ENCODE assay signal across 19 cellular contexts in genomic region chr15:44667039-44667360, GRCh38. TPM values are rescaled to one million over a fixed set of nuclear protein-coding genes. Genes with fewer than 3 reads are reported as not detected.
DNase-seq lines count a peak whose midpoint lies in the region; ATAC-seq, FAIRE-seq and TF ChIP-seq lines count a peak whose summit lies in the region.
"Had no signal": no experiment of that assay in that cellular context is flagged by ENCODE, and none has a peak within 500 bp of the region (broad histone marks: within the 10 kb centered on the region; RNA-seq: fewer than 3 reads in every experiment).

No MANE protein-coding gene starts in this region.

- POLR2A ChIA-PET in HepG2 (lab: Yijun Ruan, JAX) = interaction anchor here (1.0 to 1.1 kb wide), 2 partner anchors 60 to 62 kb away, joined by 3 read pairs; no protein-coding TSS in a partner anchor
- POLR2A ChIA-PET in T-cell (lab: Charles Lee) = interaction anchor here (0.6 to 7.4 kb wide), 9 partner anchors 11 to 85 kb away, joined by 3 to 139 read pairs (median 5); partner anchors contain the start of genes B2M (in 2 of the 2) and PATL2 (in 2 of the 2)

- peaks cover 7% of the 10 kb centered on the region for H3K79me2 ChIP-seq in HepG2 (ENCODE audit: insufficient read depth, low read length)

- CTCF ChIA-PET in HepG2 (lab: Yijun Ruan, JAX; ENCODE audit: low intra/inter-chr PET ratio, low total read pairs) = no interaction called here
- CTCF ChIA-PET in T-cell (lab: Charles Lee) = interaction anchor here (0.7 to 6.9 kb wide), 10 partner anchors 10 to 83 kb away, joined by 3 to 160 read pairs (median 6); partner anchors contain the start of genes B2M (in 1 of the 2), PATL2 (in 1 of the 2) and TRIM69 (in 1 of the 2)

- peak overlapping the region; percentile 12 for H2AFZ ChIP-seq in HepG2 (ENCODE audit: low read length)

- H3K4me3 Mint-ChIP-seq in T-cell (peak overlapping the region; percentile 60 to 95 (median 71)), immature natural killer cell (peak overlapping the region; percentile 46 to 86 (median 67))

- no peaks in the 10 kb centered on the region for H3K36me3 Mint-ChIP-seq in T-cell
- H3K36me3 Mint-ChIP-seq in immature natural killer cell = peaks cover 11 to 18% (median 12%) of the 10 kb centered on the region in 3 donors

- H3K27me3 Mint-ChIP-seq in T-cell (no peaks in the 10 kb centered on the region), immature natural killer cell (ENCODE audit: low read depth in 3 of 3) (peaks cover 4 to 15% (median 7%) of the 10 kb centered on the region in 3 donors)

- H3K4me1 Mint-ChIP-seq in T-cell (peaks cover 79 to 83% (median 82%) of the 10 kb centered on the region in 3 donors), immature natural killer cell (peaks cover 45 to 58% of the 10 kb centered on the region in 2 donors)

- H3K9me3 ChIP-seq in HepG2 (ENCODE audit: low read length) (no peaks in the 10 kb centered on the region), right lobe of liver (no peaks in the 10 kb centered on the region), thymus (ENCODE audit: control insufficient read depth) (no peaks in the 10 kb centered on the region)
- H3K9me3 ChIP-seq: BE2C, gastrocnemius medialis, suprapubic skin had no signal

- TF ChIP-seq EP300 in HepG2 (IDR thresholded peaks at IDR 0.05; ENCODE audit: low read depth in 2 of 2, low read length in 2 of 2) (no peak), HepG2 (CRISPR knock-in tag; IDR thresholded peaks at IDR 0.05; ENCODE audit: borderline replicate concordance) (no peak)

- no peaks in the 10 kb centered on the region for H3K36me3 ChIP-seq in HepG2 (replicated peaks in 1 of 2; ENCODE audit: control insufficient read depth in 1 of 2, insufficient read depth in 2 of 2, low read length in 2 of 2)
- no peaks in the 10 kb centered on the region for H3K36me3 ChIP-seq in right lobe of liver
- no peaks in the 10 kb centered on the region for H3K36me3 ChIP-seq in thymus (ENCODE audit: control insufficient read depth, insufficient read depth)
- H3K36me3 ChIP-seq: BE2C, gastrocnemius medialis, suprapubic skin had no signal

- in situ Hi-C loops in HepG2 (cut with HindIII; ENCODE audit: extremely low pct_ligation_motif_present, low pct_unique_long_range_greater_than_20kb) = no loop called here

- DNase-seq in HepG2 (ENCODE audit: low spot score) (no peak), right lobe of liver (no peak), T-cell (no peak), immature natural killer cell (no peak), T-helper 9 cell (no peak), AG08396 (ENCODE audit: low spot score) (no peak)
- DNase-seq in stimulated activated CD4-positive, alpha-beta T cell treated with anti-CD3 and anti-CD28 coated beads, Interleukin-4, amount 100 ng/mL, for 1 hour = no peak
- DNase-seq: activated CD4-positive, alpha-beta T cell treated with anti-CD3 and anti-CD28 coated beads, Interleukin-2, amount 50 U/mL, for 48 hours; BE2C; cerebellar nuclear complex; DMS79; gastrocnemius medialis; HCEC 1CT; NCI-H187; NCI-H69 had no signal

- no peaks in the 10 kb centered on the region for H4K20me1 ChIP-seq in HepG2 (ENCODE audit: insufficient read depth, low read length)

- peaks cover 31% of the 10 kb centered on the region for H3K4me1 ChIP-seq in HepG2 (ENCODE audit: insufficient read depth, low read length)
- peaks cover 0 to 11% (median 2%) of the 10 kb centered on the region in 4 donors for H3K4me1 ChIP-seq in right lobe of liver
- peaks cover 48% of the 10 kb centered on the region for H3K4me1 ChIP-seq in thymus (ENCODE audit: control insufficient read depth, insufficient read depth, low read length)

- intact Hi-C loops in HepG2 (cut with micrococcal nuclease; ENCODE audit: unreplicated experiment) = no loop called here
- intact Hi-C loops in right lobe of liver (cut with DNase I) = loop anchor here (10.0 kb wide), 1 partner anchor 68 kb away; the partner anchor contains the start of gene TRIM69 (in 2 of the 2)

- H3K27ac ChIP-seq in HepG2 (ENCODE audit: extremely low read length, insufficient read depth, low read length) (no peak overlapping the region), right lobe of liver (no peak overlapping the region), thymus (ENCODE audit: low read depth) (peak overlapping the region; percentile 85)
- H3K27ac ChIP-seq: gastrocnemius medialis, HL-60, suprapubic skin had no signal

- TF ChIP-seq POLR2A in HepG2 (IDR thresholded peaks at IDR 0.05; ENCODE audit: insufficient read depth in 1 of 2, low read depth in 2 of 2, low read length in 2 of 2) (no peak), right lobe of liver (IDR thresholded peaks at IDR 0.05) (no peak)

- H3K4me2 ChIP-seq in HepG2 (ENCODE audit: low read depth, low read length) = peak overlapping the region; percentile 54
- H3K4me2 ChIP-seq: smooth muscle cell had no signal

- BruUV-seq in HepG2 (replicated peaks; lab: Mats Ljungman, UMichigan) = no TSS peak

- peak overlapping the region; percentile 94 to 96 for H3K27ac Mint-ChIP-seq in T-cell
- H3K27ac Mint-ChIP-seq in immature natural killer cell = peak overlapping the region; percentile 88 to 97 (median 94)

- no peak overlapping the region for H3K9ac ChIP-seq in HepG2 (ENCODE audit: insufficient read depth, low read depth, low read length)

- WGBS in HepG2 (ENCODE audit: low lambda C conversion rate) = 23% methylated on average over 3 of the region's 3 CpGs
- 50% methylated on average over 3 of the region's 3 CpGs for WGBS in right lobe of liver (ENCODE audit: insufficient coverage, low coverage, low lambda C conversion rate, missing lambda C conversion rate)
- WGBS in thymus = 61% methylated on average over 3 of the region's 3 CpGs

- ATAC-seq in HepG2 (no peak), right lobe of liver (no peak), T-cell (replicated peaks in 1 of 4) (no peak)
- ATAC-seq: gastrocnemius medialis had no signal

- no peak for FAIRE-seq in HepG2 (lab: Jason Lieb, UNC)

- H3K9me3 Mint-ChIP-seq in T-cell (no peaks in the 10 kb centered on the region), immature natural killer cell (no peaks in the 10 kb centered on the region)

- TF ChIP-seq CTCF in HepG2 (CRISPR knock-in tag; IDR thresholded peaks at IDR 0.05) (no peak), right lobe of liver (IDR thresholded peaks at IDR 0.05) (no peak)

- H3K27me3 ChIP-seq in HepG2 (ENCODE audit: control insufficient read depth in 1 of 2, insufficient read depth in 2 of 2, low read length in 2 of 2) (peaks cover 2 to 5% of the 10 kb centered on the region in 2 experiments; a peak in 3 of 5 replicates), right lobe of liver (no peaks in the 10 kb centered on the region), thymus (ENCODE audit: control insufficient read depth, insufficient read depth) (no peaks in the 10 kb centered on the region)
- H3K27me3 ChIP-seq: BE2C, suprapubic skin had no signal

- H3K4me3 ChIP-seq in HepG2 (replicated peaks in 1 of 3; ENCODE audit: insufficient read depth in 1 of 3, low read depth in 2 of 3, low read length in 3 of 3) = peak overlapping the region in 1 of 3 experiments; percentile 44; a peak in 3 of 6 replicates
- no peak overlapping the region for H3K4me3 ChIP-seq in right lobe of liver
- H3K4me3 ChIP-seq in thymus (ENCODE audit: low read length) = no peak overlapping the region
- H3K4me3 ChIP-seq: gastrocnemius medialis, smooth muscle cell, suprapubic skin had no signal

- no peak for TF ChIP-seq RAD21 in HepG2 (CRISPR knock-in tag; IDR thresholded peaks at IDR 0.05)

RNA-seq across cellular contexts. Expression of gene SPG11, which starts 3.5 kb away (rescaled TPM):
- total RNA-seq in HepG2 (2016; rRNA removed; fragmentation: Illumina TruSeq; extraction: Trizol) = 31.5 and 35.0 TPM in 2 replicates
- total RNA-seq in HepG2 (2016; cell fraction: cytosol; rRNA removed; fragmentation: Illumina TruSeq; extraction: Trizol; ENCODE audit: low read depth) = 17.8 and 19.8 TPM in 2 replicates
- 35.7 and 36.6 TPM in 2 replicates for total RNA-seq in HepG2 (2016; cell fraction: insoluble cytoplasmic fraction; rRNA removed; fragmentation: Illumina TruSeq; extraction: Trizol)
- 18.9 and 19.7 TPM in 2 replicates for total RNA-seq in HepG2 (2016; cell fraction: membrane; rRNA removed; fragmentation: Illumina TruSeq; extraction: Trizol)
- 39.3 and 47.3 TPM in 2 replicates for total RNA-seq in HepG2 (2016; cell fraction: nucleus; rRNA removed; fragmentation: Illumina TruSeq; extraction: Trizol)
- polyA plus RNA-seq in HepG2 (2011; rRNA removed) = 40.7 and 44.5 TPM in 2 replicates
- 26.2 and 28.9 TPM in 2 replicates for polyA plus RNA-seq in HepG2 (2011; cell fraction: cytosol; rRNA removed)
- polyA plus RNA-seq in HepG2 (2011; cell fraction: nucleus; rRNA removed) = 52.6 and 61.8 TPM in 2 replicates
- polyA plus RNA-seq in HepG2 (2012) = 19.4 and 21.0 TPM in 2 replicates
- polyA plus RNA-seq in HepG2 (2016; cell fraction: cytosol; fragmentation: Illumina TruSeq; extraction: Trizol; ENCODE audit: low read depth) = 1.7 and 2.1 TPM in 2 replicates
- polyA plus RNA-seq in HepG2 (2016; cell fraction: insoluble cytoplasmic fraction; fragmentation: Illumina TruSeq; extraction: Trizol; ENCODE audit: low read depth) = 26.2 and 26.5 TPM in 2 replicates
- 3.5 and 4.5 TPM in 2 replicates for polyA plus RNA-seq in HepG2 (2016; cell fraction: membrane; fragmentation: Illumina TruSeq; extraction: Trizol; ENCODE audit: low read depth)
- polyA plus RNA-seq in HepG2 (2016; cell fraction: nucleus; fragmentation: Illumina TruSeq; extraction: Trizol; ENCODE audit: insufficient read depth, low read depth) = 47.3 and 52.3 TPM in 2 replicates
- polyA minus RNA-seq in HepG2 (2011; rRNA and poly(A)+ RNA removed; ENCODE audit: low replicate concordance) = 115 and 186 TPM in 2 replicates
- 24.8 and 26.5 TPM in 2 replicates for polyA minus RNA-seq in HepG2 (2011; cell fraction: cytosol; rRNA and poly(A)+ RNA removed)
- polyA minus RNA-seq in HepG2 (2011; cell fraction: nucleus; rRNA and poly(A)+ RNA removed) = 93.0 and 127 TPM in 2 replicates
- total RNA-seq in right lobe of liver = 10 to 100 TPM; 35.4 to 55.6 (median 40.8) TPM
- total RNA-seq in T-cell = 100 to 1,000 TPM; 108 to 124 (median 118) TPM
- polyA plus RNA-seq in immature natural killer cell = 10 to 100 TPM; 22.0 to 37.3 (median 26.1) TPM
- polyA plus RNA-seq in thymus = 67.3 TPM

RNA-seq across cellular contexts. Expression of gene PATL2, which starts 44.1 kb away (rescaled TPM):
- total RNA-seq in HepG2 (2016; rRNA removed; fragmentation: Illumina TruSeq; extraction: Trizol) (0.15 TPM in 1 of 2 replicates, not detected in the other), right lobe of liver (1 to 10 TPM in 2 of 6 experiments, under 1 TPM in 4; 0.28 to 1.9 (median 0.71) TPM), T-cell (10 to 100 TPM; 43.5 to 69.7 (median 48.5) TPM)
- total RNA-seq in HepG2 (2016; cell fraction: cytosol; rRNA removed; fragmentation: Illumina TruSeq; extraction: Trizol; ENCODE audit: low read depth) = 0.30 TPM in 1 of 2 replicates, not detected in the other
- total RNA-seq in HepG2 (2016; cell fraction: insoluble cytoplasmic fraction; rRNA removed; fragmentation: Illumina TruSeq; extraction: Trizol) = 0.11 and 0.30 TPM in 2 replicates
- 0.14 TPM in 1 of 2 replicates, not detected in the other for total RNA-seq in HepG2 (2016; cell fraction: membrane; rRNA removed; fragmentation: Illumina TruSeq; extraction: Trizol)
- 0.71 TPM in 1 of 2 replicates, not detected in the other for total RNA-seq in HepG2 (2016; cell fraction: nucleus; rRNA removed; fragmentation: Illumina TruSeq; extraction: Trizol)
- polyA plus RNA-seq in HepG2 (2011; rRNA removed) (0.37 and 0.53 TPM in 2 replicates), immature natural killer cell (10 to 100 TPM; 24.8 to 49.1 (median 41.4) TPM), thymus (25.8 TPM)
- polyA plus RNA-seq in HepG2 (2011; cell fraction: cytosol; rRNA removed) = 0.11 and 0.32 TPM in 2 replicates
- 2.6 TPM in 2 replicates for polyA plus RNA-seq in HepG2 (2011; cell fraction: nucleus; rRNA removed)
- 0.44 and 0.49 TPM in 2 replicates for polyA plus RNA-seq in HepG2 (2012)
- polyA plus RNA-seq in HepG2 (2016; cell fraction: cytosol; fragmentation: Illumina TruSeq; extraction: Trizol; ENCODE audit: low read depth) = 0.24 TPM in 1 of 2 replicates, not detected in the other
- polyA plus RNA-seq in HepG2 (2016; cell fraction: insoluble cytoplasmic fraction; fragmentation: Illumina TruSeq; extraction: Trizol; ENCODE audit: low read depth) = 0.27 TPM in 1 of 2 replicates, not detected in the other
- polyA plus RNA-seq in HepG2 (2016; cell fraction: membrane; fragmentation: Illumina TruSeq; extraction: Trizol; ENCODE audit: low read depth) = 0.09 TPM in 1 of 2 replicates, not detected in the other
- 0.56 and 1.5 TPM in 2 replicates for polyA plus RNA-seq in HepG2 (2016; cell fraction: nucleus; fragmentation: Illumina TruSeq; extraction: Trizol; ENCODE audit: insufficient read depth, low read depth)
- polyA minus RNA-seq in HepG2 (2011; rRNA and poly(A)+ RNA removed; ENCODE audit: low replicate concordance) = 1.1 TPM in 1 of 2 replicates, not detected in the other
- not detected in 2 replicates for polyA minus RNA-seq in HepG2 (2011; cell fraction: cytosol; rRNA and poly(A)+ RNA removed)
- 0.39 and 1.5 TPM in 2 replicates for polyA minus RNA-seq in HepG2 (2011; cell fraction: nucleus; rRNA and poly(A)+ RNA removed)
- total RNA-seq: smooth muscle cell had no signal
- polyA plus RNA-seq: smooth muscle cell had no signal

RNA-seq across cellular contexts. Expression of gene B2M, which starts 44.3 kb away (rescaled TPM):
- total RNA-seq in HepG2 (2016; rRNA removed; fragmentation: Illumina TruSeq; extraction: Trizol) (530 and 784 TPM in 2 replicates), right lobe of liver (1,000 to 10,000 TPM in 5 of 6 experiments, 100 to 1,000 TPM in 1; 894 to 5,671 (median 2,154) TPM), T-cell (1,000 to 10,000 TPM; 5,457 to 6,662 (median 6,121) TPM)
- total RNA-seq in HepG2 (2016; cell fraction: cytosol; rRNA removed; fragmentation: Illumina TruSeq; extraction: Trizol; ENCODE audit: low read depth) = 119 and 125 TPM in 2 replicates
- total RNA-seq in HepG2 (2016; cell fraction: insoluble cytoplasmic fraction; rRNA removed; fragmentation: Illumina TruSeq; extraction: Trizol) = 505 and 836 TPM in 2 replicates
- total RNA-seq in HepG2 (2016; cell fraction: membrane; rRNA removed; fragmentation: Illumina TruSeq; extraction: Trizol) = 137 and 145 TPM in 2 replicates
- total RNA-seq in HepG2 (2016; cell fraction: nucleus; rRNA removed; fragmentation: Illumina TruSeq; extraction: Trizol) = 527 and 591 TPM in 2 replicates
- polyA plus RNA-seq in HepG2 (2011; rRNA removed) (754 and 857 TPM in 2 replicates), immature natural killer cell (over 10,000 TPM; 41,154 to 70,702 (median 45,494) TPM), thymus (8,137 TPM)
- polyA plus RNA-seq in HepG2 (2011; cell fraction: cytosol; rRNA removed) = 1,404 and 3,087 TPM in 2 replicates
- 194 and 300 TPM in 2 replicates for polyA plus RNA-seq in HepG2 (2011; cell fraction: nucleus; rRNA removed)
- polyA plus RNA-seq in HepG2 (2012) = 589 and 873 TPM in 2 replicates
- polyA plus RNA-seq in HepG2 (2016; cell fraction: cytosol; fragmentation: Illumina TruSeq; extraction: Trizol; ENCODE audit: low read depth) = 135 and 139 TPM in 2 replicates
- 442 and 475 TPM in 2 replicates for polyA plus RNA-seq in HepG2 (2016; cell fraction: insoluble cytoplasmic fraction; fragmentation: Illumina TruSeq; extraction: Trizol; ENCODE audit: low read depth)
- 123 and 125 TPM in 2 replicates for polyA plus RNA-seq in HepG2 (2016; cell fraction: membrane; fragmentation: Illumina TruSeq; extraction: Trizol; ENCODE audit: low read depth)
- polyA plus RNA-seq in HepG2 (2016; cell fraction: nucleus; fragmentation: Illumina TruSeq; extraction: Trizol; ENCODE audit: insufficient read depth, low read depth) = 916 and 917 TPM in 2 replicates
- 191 and 793 TPM in 2 replicates for polyA minus RNA-seq in HepG2 (2011; rRNA and poly(A)+ RNA removed; ENCODE audit: low replicate concordance)
- polyA minus RNA-seq in HepG2 (2011; cell fraction: cytosol; rRNA and poly(A)+ RNA removed) = 308 and 333 TPM in 2 replicates
- polyA minus RNA-seq in HepG2 (2011; cell fraction: nucleus; rRNA and poly(A)+ RNA removed) = 168 and 193 TPM in 2 replicates

Comparison
In these comparisons a context has a peak if more than half of its experiments do, and no peak if none do; other contexts are left out.
1. RNA of gene PATL2, which starts 44.1 kb away (total RNA-seq): 43.5 to 69.7 TPM in T-cell; 0.28 to 1.9 TPM in right lobe of liver and 0.11 to 0.71 TPM in HepG2; every median in the first group is over 10 times any median in the second.